In genomic region chr16:88923926-88924833, GRCh38 we compare ENCODE assay signal across 2 cellular contexts.
TF ChIP-seq lines count a peak whose summit lies in the region.

No MANE protein-coding gene starts in this region.

TF ChIP-seq in HEK293, 187 proteins besides CTCF, POLR2A, EP300 and RAD21 (continues in another document):
- TF ChIP-seq ZFP69B (tag by site-specific recombination; IDR thresholded peaks at IDR 0.05): no peak
- no peak for TF ChIP-seq ZNF223 (tag by site-specific recombination; IDR thresholded peaks at IDR 0.05)
- TF ChIP-seq ZNF610 (tag by site-specific recombination; IDR thresholded peaks at IDR 0.05; ENCODE audit: borderline replicate concordance): no peak
- no peak for TF ChIP-seq ZNF423 (tag by site-specific recombination; IDR thresholded peaks at IDR 0.05)
- no peak for TF ChIP-seq PRDM10 (tag by site-specific recombination; IDR thresholded peaks at IDR 0.05)
- no peak for TF ChIP-seq ZNF155 (tag by site-specific recombination; IDR thresholded peaks at IDR 0.05)
- TF ChIP-seq ZNF341 (tag by site-specific recombination; IDR thresholded peaks at IDR 0.05; ENCODE audit: low read depth): peak; percentile 44
- TF ChIP-seq ZBTB1 (tag by site-specific recombination; IDR thresholded peaks at IDR 0.05): no peak
- TF ChIP-seq BCL6B (tag by site-specific recombination; IDR thresholded peaks at IDR 0.05): no peak
- TF ChIP-seq PATZ1 (tag by site-specific recombination; IDR thresholded peaks at IDR 0.05): no peak
- TF ChIP-seq SCRT2 (tag by site-specific recombination; IDR thresholded peaks at IDR 0.05): peak; percentile 96
- TF ChIP-seq SCRT1 (tag by site-specific recombination; IDR thresholded peaks at IDR 0.05; ENCODE audit: borderline replicate concordance): peak; percentile 90
- TF ChIP-seq ZNF692 (tag by site-specific recombination; IDR thresholded peaks at IDR 0.05): no peak
- no peak for TF ChIP-seq ZBTB20 (tag by site-specific recombination; IDR thresholded peaks at IDR 0.05)
- TF ChIP-seq KLF1 (tag by site-specific recombination; IDR thresholded peaks at IDR 0.05): peak; percentile 56
- no peak for TF ChIP-seq ZNF19 (tag by site-specific recombination; IDR thresholded peaks at IDR 0.05; ENCODE audit: low read depth)
- TF ChIP-seq REPIN1 (tag by site-specific recombination; IDR thresholded peaks at IDR 0.05; ENCODE audit: low read depth): no peak
- no peak for TF ChIP-seq ZNF239 (tag by site-specific recombination; IDR thresholded peaks at IDR 0.05)
- TF ChIP-seq ZIC2 (tag by site-specific recombination; IDR thresholded peaks at IDR 0.05): peak; percentile 70
- no peak for TF ChIP-seq ZNF513 (tag by site-specific recombination; IDR thresholded peaks at IDR 0.05)

TF ChIP-seq in H1, 55 proteins besides CTCF, POLR2A, EP300 and RAD21:
- no peak for TF ChIP-seq ATF3 (IDR thresholded peaks at IDR 0.05; ENCODE audit: insufficient read depth, low read depth, low read length)
- TF ChIP-seq CBX5 (IDR thresholded peaks at IDR 0.05; ENCODE audit: low read depth, low read length): no peak
- TF ChIP-seq SRF (IDR thresholded peaks at IDR 0.05; ENCODE audit: low read depth, low read length): no peak
- TF ChIP-seq GABPA (IDR thresholded peaks at IDR 0.05; ENCODE audit: borderline replicate concordance, insufficient read depth, low read length): peak; percentile 34; the same call in 1 of the 2 replicates
- no peak for TF ChIP-seq YY1 (IDR thresholded peaks at IDR 0.05; ENCODE audit: low read depth, low read length)
- TF ChIP-seq CEBPB (IDR thresholded peaks at IDR 0.05; ENCODE audit: low read depth, low read length): no peak
